Comparison of ENCODE assay signal across 8 cellular contexts in genomic region chr6:70566751-70567382, GRCh38. TPM values are rescaled to one million over a fixed set of nuclear protein-coding genes. Genes with fewer than 3 reads are reported as not detected.
DNase-seq lines count a peak whose midpoint lies in the region; ATAC-seq, FAIRE-seq and TF ChIP-seq lines count a peak whose summit lies in the region.

Gene SDHAF4 (plus strand): TSS chr6:70566930. CDS start chr6:70566941, 11 bp downstream.

- peak within 1 kb of the TSS; percentile 81 for H3K27ac Mint-ChIP-seq in activated T-helper 1 cell treated with anti-CD3 and anti-CD28 coated beads, Interleukin-12 subunit alpha, Interleukin-12 subunit beta, Interleukin-2, Interleukin-4 antibody, amounts not matched to agents 30 ng/mL and 10 ng/mL and 1 ng/mL, durations not matched to agents 14 hours and 24 hours and 36 hours
- peak within 1 kb of the TSS; percentile 76 to 95 (median 91) for H3K27ac Mint-ChIP-seq in naive thymus-derived CD4-positive, alpha-beta T cell
- H3K27ac Mint-ChIP-seq in stimulated activated memory B cell treated with anti-CD40 and anti-IgM and Interleukin-4, amounts not matched to agents 10 μg/mL and 1 μg/mL and 100 μg/mL, for 72 hours, result peak within 1 kb of the TSS; percentile 84

- H4K20me1 ChIP-seq in GM23248 (ENCODE audit: insufficient read depth) (no peaks in the 10 kb centered on the region), Karpas-422 (ENCODE audit: insufficient read depth, low read depth, low read length) (no peaks in the 10 kb centered on the region), fibroblast of lung (ENCODE audit: control insufficient read depth, extremely low read depth, insufficient read depth, low read length) (no peaks in the 10 kb centered on the region)

- peak within 1 kb of the TSS; percentile 43 for H3K27ac ChIP-seq in GM23248
- peak within 1 kb of the TSS; percentile 56 for H3K27ac ChIP-seq in Karpas-422 (ENCODE audit: low read length)
- H3K27ac ChIP-seq in fibroblast of lung (ENCODE audit: insufficient read depth, low read length), result peak within 1 kb of the TSS; percentile 82
- peak within 1 kb of the TSS; percentile 81 for H3K27ac ChIP-seq in naive thymus-derived CD4-positive, alpha-beta T cell (ENCODE audit: low read depth, low read length)

- peak; percentile 96 for DNase-seq in Daoy (ENCODE audit: low read depth)
- DNase-seq in GM23248, result peak; percentile 95
- peak; percentile 97 for DNase-seq in Karpas-422
- peak; percentile 67 for DNase-seq in RCC 7860 (ENCODE audit: low spot score)
- DNase-seq in activated T-helper 1 cell treated with anti-CD3 and anti-CD28 coated beads, Interleukin-12 subunit alpha, Interleukin-12 subunit beta, Interleukin-2, Interleukin-4 antibody, amounts not matched to agents 30 ng/mL and 10 ng/mL and 1 ng/mL, durations not matched to agents 14 hours and 24 hours and 36 hours (ENCODE audit: low spot score), result peak; percentile 92
- DNase-seq in fibroblast of lung (ENCODE audit: low read depth in 2 of 2), result peak; percentile 75 to 85
- DNase-seq in naive thymus-derived CD4-positive, alpha-beta T cell, result peak; percentile 89 to 96 (median 94)

- H3K27me3 Mint-ChIP-seq in activated T-helper 1 cell treated with anti-CD3 and anti-CD28 coated beads, Interleukin-12 subunit alpha, Interleukin-12 subunit beta, Interleukin-2, Interleukin-4 antibody, amounts not matched to agents 30 ng/mL and 10 ng/mL and 1 ng/mL, durations not matched to agents 14 hours and 24 hours and 36 hours (ENCODE audit: insufficient read depth), result no peaks in the 10 kb centered on the region
- H3K27me3 Mint-ChIP-seq in naive thymus-derived CD4-positive, alpha-beta T cell, result peaks cover 0 to 2% (median 0%) of the 10 kb centered on the region in 5 donors
- H3K27me3 Mint-ChIP-seq in stimulated activated memory B cell treated with anti-CD40 and anti-IgM and Interleukin-4, amounts not matched to agents 10 μg/mL and 1 μg/mL and 100 μg/mL, for 72 hours, result no peaks in the 10 kb centered on the region

- H3K79me2 ChIP-seq in GM23248 (ENCODE audit: insufficient read depth) (peaks cover 22% of the 10 kb centered on the region), Karpas-422 (ENCODE audit: low read length) (peaks cover 22% of the 10 kb centered on the region), fibroblast of lung (ENCODE audit: control insufficient read depth, insufficient read depth, low read length) (peaks cover 4% of the 10 kb centered on the region)

- H3K4me3 Mint-ChIP-seq in activated T-helper 1 cell treated with anti-CD3 and anti-CD28 coated beads, Interleukin-12 subunit alpha, Interleukin-12 subunit beta, Interleukin-2, Interleukin-4 antibody, amounts not matched to agents 30 ng/mL and 10 ng/mL and 1 ng/mL, durations not matched to agents 14 hours and 24 hours and 36 hours, result peak within 1 kb of the TSS; percentile 88
- H3K4me3 Mint-ChIP-seq in naive thymus-derived CD4-positive, alpha-beta T cell, result peak within 1 kb of the TSS; percentile 83 to 91 (median 87)
- peak within 1 kb of the TSS; percentile 84 for H3K4me3 Mint-ChIP-seq in stimulated activated memory B cell treated with anti-CD40 and anti-IgM and Interleukin-4, amounts not matched to agents 10 μg/mL and 1 μg/mL and 100 μg/mL, for 72 hours

- H3K9me3 ChIP-seq in GM23248 (ENCODE audit: low read depth), result no peaks in the 10 kb centered on the region
- H3K9me3 ChIP-seq in Karpas-422 (ENCODE audit: low read length), result no peaks in the 10 kb centered on the region
- no peaks in the 10 kb centered on the region for H3K9me3 ChIP-seq in fibroblast of lung (ENCODE audit: control insufficient read depth, insufficient read depth, low read depth, low read length)
- no peaks in the 10 kb centered on the region for H3K9me3 ChIP-seq in naive thymus-derived CD4-positive, alpha-beta T cell (ENCODE audit: control insufficient read depth in 2 of 3, low read length in 3 of 3)

- H3K4me2 ChIP-seq in GM23248 (ENCODE audit: unreplicated experiment) (peak within 1 kb of the TSS; percentile 87), Karpas-422 (ENCODE audit: low read depth, low read length, poor library complexity, severe bottlenecking) (peak within 1 kb of the TSS; percentile 98), fibroblast of lung (ENCODE audit: extremely low read depth, insufficient read depth, low read length) (peak within 1 kb of the TSS; percentile 85)

- peak within 1 kb of the TSS; percentile 90 for H3K9ac ChIP-seq in GM23248
- peak within 1 kb of the TSS; percentile 96 for H3K9ac ChIP-seq in Karpas-422 (ENCODE audit: low read length)
- H3K9ac ChIP-seq in fibroblast of lung (ENCODE audit: insufficient read depth, low read length), result peak within 1 kb of the TSS; percentile 73

- H3K4me3 ChIP-seq in GM23248 (peak within 1 kb of the TSS; percentile 88), Karpas-422 (ENCODE audit: low read length) (peak within 1 kb of the TSS; percentile 89), fibroblast of lung (replicated peaks in 1 of 4; ENCODE audit: control extremely low read depth in 1 of 4, insufficient read depth in 1 of 4, low read depth in 3 of 4, low read length in 4 of 4) (peak within 1 kb of the TSS; percentile 64 to 96 (median 79))
- H3K4me3 ChIP-seq in naive thymus-derived CD4-positive, alpha-beta T cell (ENCODE audit: low read length), result peak within 1 kb of the TSS; percentile 88

- POLR2A ChIA-PET in naive thymus-derived CD4-positive, alpha-beta T cell (lab: Charles Lee), result interaction anchor here (0.5 to 3.9 kb wide), 5 partner anchors 9 to 195 kb away, joined by 3 to 35 read pairs (median 4); partner anchors contain the start of genes FAM135A and SMAP1

- in situ Hi-C loops in GM23248 (cut with MboI), result no loop called here

- H3K9me2 ChIP-seq in GM23248 (ENCODE audit: insufficient read depth), result no peaks in the 10 kb centered on the region
- no peaks in the 10 kb centered on the region for H3K9me2 ChIP-seq in Karpas-422 (replicated peaks; ENCODE audit: insufficient read depth, low read length)

- H3F3A ChIP-seq in GM23248 (ENCODE audit: insufficient read depth), result no peaks in the 10 kb centered on the region

- intact Hi-C loops in activated T-helper 1 cell treated with anti-CD3 and anti-CD28 coated beads, Interleukin-12 subunit alpha, Interleukin-12 subunit beta, Interleukin-2, Interleukin-4 antibody, amounts not matched to agents 30 ng/mL and 10 ng/mL and 1 ng/mL, durations not matched to agents 14 hours and 24 hours and 36 hours (cut with micrococcal nuclease), result loop anchor here (1.0 kb wide), 4 partner anchors 9 to 154 kb away; partner anchors contain the start of genes FAM135A and SMAP1
- intact Hi-C loops in naive thymus-derived CD4-positive, alpha-beta T cell (cut with micrococcal nuclease), result loop anchor here (1.0 to 5.0 kb wide), 8 partner anchors 14 to 770 kb away; partner anchors contain the start of genes FAM135A (in 2 of the 2), SMAP1 (in 2 of the 2) and LMBRD1 (in 1 of the 2)

- peaks cover 5% of the 10 kb centered on the region for H3K9me3 Mint-ChIP-seq in activated T-helper 1 cell treated with anti-CD3 and anti-CD28 coated beads, Interleukin-12 subunit alpha, Interleukin-12 subunit beta, Interleukin-2, Interleukin-4 antibody, amounts not matched to agents 30 ng/mL and 10 ng/mL and 1 ng/mL, durations not matched to agents 14 hours and 24 hours and 36 hours
- H3K9me3 Mint-ChIP-seq in naive thymus-derived CD4-positive, alpha-beta T cell, result peaks cover 0 to 4% (median 0%) of the 10 kb centered on the region in 11 donors
- no peaks in the 10 kb centered on the region for H3K9me3 Mint-ChIP-seq in stimulated activated memory B cell treated with anti-CD40 and anti-IgM and Interleukin-4, amounts not matched to agents 10 μg/mL and 1 μg/mL and 100 μg/mL, for 72 hours

- TF ChIP-seq CTCF in fibroblast of lung (conservative IDR thresholded peaks at IDR 0.05 in 1 of 2, IDR thresholded peaks at IDR 0.05 in 1 of 2; ENCODE audit: low read depth in 1 of 2, low read length in 2 of 2), result no peak

- no peaks in the 10 kb centered on the region for H3K36me3 ChIP-seq in GM23248 (ENCODE audit: low read depth)
- peaks cover 9% of the 10 kb centered on the region for H3K36me3 ChIP-seq in Karpas-422 (ENCODE audit: insufficient read depth, low read length)
- no peaks in the 10 kb centered on the region for H3K36me3 ChIP-seq in fibroblast of lung (ENCODE audit: control insufficient read depth, insufficient read depth, low read length)
- H3K36me3 ChIP-seq in naive thymus-derived CD4-positive, alpha-beta T cell (ENCODE audit: control insufficient read depth in 2 of 3, insufficient read depth in 3 of 3, low read length in 3 of 3), result no peaks in the 10 kb centered on the region

- peaks cover 14% of the 10 kb centered on the region for H3K36me3 Mint-ChIP-seq in activated T-helper 1 cell treated with anti-CD3 and anti-CD28 coated beads, Interleukin-12 subunit alpha, Interleukin-12 subunit beta, Interleukin-2, Interleukin-4 antibody, amounts not matched to agents 30 ng/mL and 10 ng/mL and 1 ng/mL, durations not matched to agents 14 hours and 24 hours and 36 hours (ENCODE audit: low read depth)
- peaks cover 0 to 16% (median 12%) of the 10 kb centered on the region in 5 donors for H3K36me3 Mint-ChIP-seq in naive thymus-derived CD4-positive, alpha-beta T cell
- peaks cover 6% of the 10 kb centered on the region for H3K36me3 Mint-ChIP-seq in stimulated activated memory B cell treated with anti-CD40 and anti-IgM and Interleukin-4, amounts not matched to agents 10 μg/mL and 1 μg/mL and 100 μg/mL, for 72 hours

- H3K4me1 ChIP-seq in GM23248 (ENCODE audit: insufficient read depth) (0 out of 2 replicates have a peak, but pooled peaks cover 9% of the 10 kb centered on the region), Karpas-422 (ENCODE audit: low read length) (peaks cover 13% of the 10 kb centered on the region), fibroblast of lung (ENCODE audit: control insufficient read depth, extremely low read depth, insufficient read depth, low read length) (no peaks in the 10 kb centered on the region)
- peaks cover 6 to 8% of the 10 kb centered on the region in 2 donors for H3K4me1 ChIP-seq in naive thymus-derived CD4-positive, alpha-beta T cell (ENCODE audit: control insufficient read depth in 2 of 2, insufficient read depth in 2 of 2, low read length in 2 of 2)

- FAIRE-seq in RCC 7860 (lab: Jason Lieb, UNC), result no peak

- H2AFZ ChIP-seq in GM23248 (peak within 1 kb of the TSS; percentile 93), Karpas-422 (ENCODE audit: low read length) (peak within 1 kb of the TSS; percentile 98), fibroblast of lung (ENCODE audit: low read length) (peak within 1 kb of the TSS; percentile 99)

- H3K4me1 Mint-ChIP-seq in activated T-helper 1 cell treated with anti-CD3 and anti-CD28 coated beads, Interleukin-12 subunit alpha, Interleukin-12 subunit beta, Interleukin-2, Interleukin-4 antibody, amounts not matched to agents 30 ng/mL and 10 ng/mL and 1 ng/mL, durations not matched to agents 14 hours and 24 hours and 36 hours (ENCODE audit: low read depth), result peaks cover 31% of the 10 kb centered on the region
- H3K4me1 Mint-ChIP-seq in naive thymus-derived CD4-positive, alpha-beta T cell, result peaks cover 5 to 32% (median 22%) of the 10 kb centered on the region in 7 donors
- peaks cover 8% of the 10 kb centered on the region for H3K4me1 Mint-ChIP-seq in stimulated activated memory B cell treated with anti-CD40 and anti-IgM and Interleukin-4, amounts not matched to agents 10 μg/mL and 1 μg/mL and 100 μg/mL, for 72 hours

- WGBS in GM23248 (ENCODE audit: low coverage in 1 of 2, low lambda C conversion rate in 2 of 2, missing lambda C conversion rate in 2 of 2), 2 experiments, result 1% methylated on average over 49 of the region's 49 CpGs

- CTCF ChIA-PET in naive thymus-derived CD4-positive, alpha-beta T cell (lab: Charles Lee), result interaction anchor here (0.6 kb wide), 1 partner anchor 268 kb away, joined by 3 read pairs; no protein-coding TSS in a partner anchor

- ATAC-seq in naive thymus-derived CD4-positive, alpha-beta T cell, result peak; percentile 100
- ATAC-seq in stimulated activated memory B cell treated with anti-CD40 and anti-IgM and Interleukin-4, amounts not matched to agents 10 μg/mL and 1 μg/mL and 100 μg/mL, for 72 hours, result peak; percentile 99

- no peaks in the 10 kb centered on the region for H3K27me3 ChIP-seq in GM23248 (replicated peaks; ENCODE audit: insufficient read depth)
- no peaks in the 10 kb centered on the region for H3K27me3 ChIP-seq in Karpas-422 (ENCODE audit: low read length)
- no peaks in the 10 kb centered on the region for H3K27me3 ChIP-seq in fibroblast of lung (ENCODE audit: control insufficient read depth, insufficient read depth, low read length)
- no peaks in the 10 kb centered on the region for H3K27me3 ChIP-seq in naive thymus-derived CD4-positive, alpha-beta T cell (ENCODE audit: control insufficient read depth in 2 of 2, insufficient read depth in 2 of 2, low read length in 2 of 2)

RNA-seq across cellular contexts. Expression of gene SDHAF4, which starts in this region (rescaled TPM):
- total RNA-seq in Daoy (2014; rRNA removed; shearing (Covaris generic)), result 5.1 and 7.3 TPM in 2 replicates
- 10.9 TPM in 2 replicates for total RNA-seq in GM23248 (2014; rRNA removed; shearing (Covaris generic))
- 11.3 and 12.1 TPM in 2 replicates for polyA plus RNA-seq in GM23248 (2016; fragmentation: Nextera tagmentation; extraction: Ambion mirVana)
- total RNA-seq in Karpas-422 (2014; rRNA removed; shearing (Covaris generic); ENCODE audit: low replicate concordance), result 11.6 and 36.5 TPM in 2 replicates
- 10.6 and 11.8 TPM in 2 replicates for total RNA-seq in activated T-helper 1 cell treated with anti-CD3 and anti-CD28 coated beads, Interleukin-12 subunit alpha, Interleukin-12 subunit beta, Interleukin-2, Interleukin-4 antibody, amounts not matched to agents 30 ng/mL and 10 ng/mL and 1 ng/mL, durations not matched to agents 14 hours and 24 hours and 36 hours
- total RNA-seq in fibroblast of lung, result 8.7 and 9.2 TPM in 2 replicates
- polyA plus RNA-seq in fibroblast of lung, result 1.9 and 2.7 TPM in 2 replicates
- polyA plus RNA-seq in fibroblast of lung (2012), result 7.0 and 7.5 TPM in 2 replicates
- polyA minus RNA-seq in fibroblast of lung (ENCODE audit: low replicate concordance), result 0.63 and 2.0 TPM in 2 replicates
- total RNA-seq in naive thymus-derived CD4-positive, alpha-beta T cell, result 10 to 100 TPM in 3 of 5 experiments, 1 to 10 TPM in 2; 4.7 to 14.5 (median 10.3) TPM
- polyA plus RNA-seq in naive thymus-derived CD4-positive, alpha-beta T cell, result 1 to 10 TPM; 5.7 to 7.4 TPM

Comparison
In these comparisons a context has a peak if more than half of its experiments do, and no peak if none do; other contexts are left out.
1. Peak in every context shown above with its lines: DNase-seq, ATAC-seq, H3K4me3 ChIP-seq and H3K27ac ChIP-seq.